Comparison of ENCODE assay signal across 10 cellular contexts in genomic region chr1:53145942-53146708, GRCh38. TPM values are rescaled to one million over a fixed set of nuclear protein-coding genes. Genes with fewer than 3 reads are reported as not detected.
DNase-seq lines count a peak whose midpoint lies in the region; TF ChIP-seq lines count a peak whose summit lies in the region.
"Had no signal": no experiment of that assay in that cellular context is flagged by ENCODE, and none has a peak within 500 bp of the region (broad histone marks: within the 10 kb centered on the region; RNA-seq: fewer than 3 reads in every experiment).

No MANE protein-coding gene starts in this region.

- H3K4me1 Mint-ChIP-seq in HFFc6 (ENCODE audit: low read depth) = peaks cover 42% of the 10 kb centered on the region
- no peaks in the 10 kb centered on the region for H3K4me1 Mint-ChIP-seq in activated CD4-positive, alpha-beta memory T cell treated with anti-CD3 and anti-CD28 coated beads for 36 hours (ENCODE audit: low read depth)

- intact Hi-C loops in activated CD4-positive, alpha-beta memory T cell treated with anti-CD3 and anti-CD28 coated beads for 36 hours (cut with micrococcal nuclease) = no loop called here

- H3K9me3 Mint-ChIP-seq in HFFc6 = no peaks in the 10 kb centered on the region
- H3K9me3 Mint-ChIP-seq in activated CD4-positive, alpha-beta memory T cell treated with anti-CD3 and anti-CD28 coated beads for 36 hours = no peaks in the 10 kb centered on the region
- H3K9me3 Mint-ChIP-seq: stimulated activated naive CD8-positive, alpha-beta T cell treated with anti-CD3 and anti-CD28 coated beads, Interleukin-15, Interleukin-2, amounts not matched to agents 100 ng/mL and 50 ng/mL, for 24 hours had no signal

- H3K36me3 Mint-ChIP-seq in HFFc6 (ENCODE audit: low read depth) = no peaks in the 10 kb centered on the region
- H3K36me3 Mint-ChIP-seq in activated CD4-positive, alpha-beta memory T cell treated with anti-CD3 and anti-CD28 coated beads for 36 hours = no peaks in the 10 kb centered on the region

- TF ChIP-seq CTCF in HFFc6 (IDR thresholded peaks at IDR 0.05) = no peak

- CTCF ChIA-PET in activated CD4-positive, alpha-beta memory T cell treated with anti-CD3 and anti-CD28 coated beads for 36 hours (lab: Charles Lee) = no interaction called here

- H3K27ac Mint-ChIP-seq in HFFc6 = peak overlapping the region; percentile 97
- H3K27ac Mint-ChIP-seq in activated CD4-positive, alpha-beta memory T cell treated with anti-CD3 and anti-CD28 coated beads for 36 hours = no peak overlapping the region
- H3K27ac Mint-ChIP-seq: stimulated activated naive CD8-positive, alpha-beta T cell treated with anti-CD3 and anti-CD28 coated beads, Interleukin-15, Interleukin-2, amounts not matched to agents 100 ng/mL and 50 ng/mL, for 24 hours had no signal

- DNase-seq in HFFc6 (peak; percentile 99), amniotic epithelial cell (ENCODE audit: low read depth) (peak; percentile 100), iPS-NIHi7 (ENCODE audit: extremely low spot score) (peak; percentile 56), smooth muscle cell of the brain vasculature (ENCODE audit: low read depth, low spot score) (peak; percentile 94), mesenteric fat pad (ENCODE audit: low spot score) (no peak), T-helper 2 cell (no peak), NCI-H128 (lab: John Stamatoyannopoulos, UW; ENCODE audit: unreplicated experiment) (no peak)
- DNase-seq in activated CD4-positive, alpha-beta memory T cell treated with anti-CD3 and anti-CD28 coated beads for 36 hours = no peak
- DNase-seq: OCI-M1 had no signal

- peak overlapping the region; percentile 72 for H3K4me3 Mint-ChIP-seq in HFFc6
- no peak overlapping the region for H3K4me3 Mint-ChIP-seq in activated CD4-positive, alpha-beta memory T cell treated with anti-CD3 and anti-CD28 coated beads for 36 hours
- H3K4me3 Mint-ChIP-seq: stimulated activated naive CD8-positive, alpha-beta T cell treated with anti-CD3 and anti-CD28 coated beads, Interleukin-15, Interleukin-2, amounts not matched to agents 100 ng/mL and 50 ng/mL, for 24 hours had no signal

- POLR2A ChIA-PET in activated CD4-positive, alpha-beta memory T cell treated with anti-CD3 and anti-CD28 coated beads for 36 hours (lab: Charles Lee) = no interaction called here

- H3K27me3 Mint-ChIP-seq in HFFc6 (ENCODE audit: insufficient read depth) = peaks cover 1% of the 10 kb centered on the region
- H3K27me3 Mint-ChIP-seq in activated CD4-positive, alpha-beta memory T cell treated with anti-CD3 and anti-CD28 coated beads for 36 hours = no peaks in the 10 kb centered on the region

RNA-seq across cellular contexts. Expression of gene SLC1A7, which starts 3.7 kb away (rescaled TPM):
- under 1 TPM in 1 of 6 experiments, not detected in 5; 0.09 TPM for total RNA-seq in HFFc6 (2021; fragmentation: NEBNext Ultra II Directional; extraction: Animal tissue kit (Norgen Biotek cat#: 25700))
- 0.42 TPM for total RNA-seq in mesenteric fat pad
- not detected for total RNA-seq in activated CD4-positive, alpha-beta memory T cell treated with anti-CD3 and anti-CD28 coated beads for 36 hours

RNA-seq across cellular contexts. Expression of gene CPT2, which starts 50.5 kb away (rescaled TPM):
- 10 to 100 TPM; 12.0 to 14.4 (median 12.7) TPM for total RNA-seq in HFFc6 (2021; fragmentation: NEBNext Ultra II Directional; extraction: Animal tissue kit (Norgen Biotek cat#: 25700))
- 17.5 TPM for total RNA-seq in mesenteric fat pad
- 10 to 100 TPM; 19.6 to 20.7 TPM for total RNA-seq in activated CD4-positive, alpha-beta memory T cell treated with anti-CD3 and anti-CD28 coated beads for 36 hours

Comparison
In these comparisons a context has a peak if more than half of its experiments do, and no peak if none do; other contexts are left out.
1. DNase-seq: peak in HFFc6 (single experiment), amniotic epithelial cell (single experiment), iPS-NIHi7 (single experiment) and smooth muscle cell of the brain vasculature (single experiment); none in mesenteric fat pad (single experiment), T-helper 2 cell (0 of 5), activated CD4-positive, alpha-beta memory T cell treated with anti-CD3 and anti-CD28 coated beads for 36 hours (single experiment) and NCI-H128 (single experiment).